In genomic region chr20:10910535-10911239, GRCh38 we compare ENCODE assay signal across 18 cellular contexts.
DNase-seq lines count a peak whose midpoint lies in the region; ATAC-seq and TF ChIP-seq lines count a peak whose summit lies in the region.
"Had no signal": no experiment of that assay in that cellular context is flagged by ENCODE, and none has a peak within 500 bp of the region (broad histone marks: within the 10 kb centered on the region; RNA-seq: fewer than 3 reads in every experiment).

No MANE protein-coding gene starts in this region.

- H3K36me3 ChIP-seq in heart left ventricle: no peaks in the 10 kb centered on the region
- no peaks in the 10 kb centered on the region for H3K36me3 ChIP-seq in neural progenitor cell
- no peaks in the 10 kb centered on the region for H3K36me3 ChIP-seq in aorta (ENCODE audit: control insufficient read depth in 1 of 2, insufficient read depth in 2 of 2, low read length in 1 of 2)
- H3K36me3 ChIP-seq: colonic mucosa, vagina had no signal

- no peaks in the 10 kb centered on the region for H4K20me1 ChIP-seq in neural progenitor cell (ENCODE audit: low read depth)

- H3K27ac Mint-ChIP-seq in neural progenitor cell: no peak overlapping the region
- H3K27ac Mint-ChIP-seq in endothelial cell (ENCODE audit: unreplicated experiment): no peak overlapping the region
- H3K27ac Mint-ChIP-seq: activated B cell treated with CpG ODN at 0.5 μM for 24 hours; activated naive CD4-positive, alpha-beta T cell treated with anti-CD3 and anti-CD28 coated beads, Interleukin-2, amount 10 ng/mL, durations not matched to agents 7 days and 5 days; CD4-positive, alpha-beta T cell had no signal

- no peak for DNase-seq in Right ventricle myocardium inferior (ENCODE audit: missing footprints)
- DNase-seq in cardiac septum (ENCODE audit: low spot score): no peak
- DNase-seq in heart left ventricle: peak in 3 of 5 donors; percentile 26 to 46 (median 36)
- DNase-seq in neural progenitor cell (ENCODE audit: low spot score): no peak
- DNase-seq in aorta: no peak
- no peak for DNase-seq in amygdala (lab: John Stamatoyannopoulos, UW)
- no peak for DNase-seq in endothelial cell (ENCODE audit: low spot score)
- DNase-seq: activated B cell treated with CpG ODN at 0.5 μM for 24 hours; activated naive CD4-positive, alpha-beta T cell treated with anti-CD3 and anti-CD28 coated beads, Interleukin-2, amount 10 ng/mL, durations not matched to agents 7 days and 5 days; CD4-positive, alpha-beta T cell; colonic mucosa; NCI-H1694; NCI-H774; RPMI8226; stimulated activated CD4-positive, alpha-beta T cell treated with anti-CD3 and anti-CD28 coated beads, Interleukin-2, amount 100 ng/mL, for 48 hours; T-helper 1 cell had no signal

- H3F3A ChIP-seq in neural progenitor cell (ENCODE audit: low read depth): no peaks in the 10 kb centered on the region

- no peak for TF ChIP-seq POLR2A in heart left ventricle (IDR thresholded peaks at IDR 0.05)

- H3K79me2 ChIP-seq in neural progenitor cell (ENCODE audit: low read depth): no peaks in the 10 kb centered on the region

- H3K27ac ChIP-seq in heart left ventricle (peak overlapping the region; percentile 29 to 80 (median 54)), neural progenitor cell (no peak overlapping the region), aorta (ENCODE audit: low read depth in 1 of 2, low read length in 2 of 2) (peak overlapping the region; percentile 28 to 88)
- H3K27ac ChIP-seq: colonic mucosa, vagina had no signal

- H3K4me3 Mint-ChIP-seq in neural progenitor cell (no peak overlapping the region), endothelial cell (ENCODE audit: unreplicated experiment) (no peak overlapping the region)
- H3K4me3 Mint-ChIP-seq: activated B cell treated with CpG ODN at 0.5 μM for 24 hours; activated naive CD4-positive, alpha-beta T cell treated with anti-CD3 and anti-CD28 coated beads, Interleukin-2, amount 10 ng/mL, durations not matched to agents 7 days and 5 days; CD4-positive, alpha-beta T cell had no signal

- WGBS in heart left ventricle, 4 donors: 39 to 49% (median 47%) methylated on average over 12 of the region's 12 CpGs
- WGBS in aorta, 2 donors: 3 to 5% methylated on average over 12 of the region's 12 CpGs

- H3K27me3 ChIP-seq in heart left ventricle: no peaks in the 10 kb centered on the region
- no peaks in the 10 kb centered on the region for H3K27me3 ChIP-seq in neural progenitor cell
- H3K27me3 ChIP-seq in aorta (ENCODE audit: control insufficient read depth in 1 of 2, insufficient read depth in 2 of 2, low read length in 1 of 2): no peaks in the 10 kb centered on the region
- H3K27me3 ChIP-seq: colonic mucosa, vagina had no signal

- no peak overlapping the region for H3K4me2 ChIP-seq in neural progenitor cell

- H3K9me3 Mint-ChIP-seq in neural progenitor cell (no peaks in the 10 kb centered on the region), endothelial cell (ENCODE audit: unreplicated experiment) (no peaks in the 10 kb centered on the region)
- H3K9me3 Mint-ChIP-seq: CD4-positive, alpha-beta T cell had no signal

- no peaks in the 10 kb centered on the region for H3K27me3 Mint-ChIP-seq in neural progenitor cell (ENCODE audit: insufficient read depth, low read depth)
- no peaks in the 10 kb centered on the region for H3K27me3 Mint-ChIP-seq in endothelial cell (ENCODE audit: unreplicated experiment)
- H3K27me3 Mint-ChIP-seq: activated B cell treated with CpG ODN at 0.5 μM for 24 hours; activated naive CD4-positive, alpha-beta T cell treated with anti-CD3 and anti-CD28 coated beads, Interleukin-2, amount 10 ng/mL, durations not matched to agents 7 days and 5 days; CD4-positive, alpha-beta T cell had no signal

- ATAC-seq in Right ventricle myocardium inferior (peak; percentile 80), heart left ventricle (peak; percentile 60 to 84 (median 74)), aorta (ENCODE audit: low FRiP score) (peak; percentile 59), HG03432 (IDR thresholded peaks at IDR 0.05; ENCODE audit: unreplicated experiment) (no peak)

- peaks cover 0 to 5% (median 0%) of the 10 kb centered on the region in 12 donors for H3K9me3 ChIP-seq in heart left ventricle
- H3K9me3 ChIP-seq in neural progenitor cell (ENCODE audit: low read depth): no peaks in the 10 kb centered on the region
- no peaks in the 10 kb centered on the region for H3K9me3 ChIP-seq in aorta (ENCODE audit: control insufficient read depth, low read length)
- H3K9me3 ChIP-seq: colonic mucosa, vagina had no signal

- H3K36me3 Mint-ChIP-seq in neural progenitor cell (no peaks in the 10 kb centered on the region), endothelial cell (ENCODE audit: low read depth, unreplicated experiment) (no peaks in the 10 kb centered on the region)
- H3K36me3 Mint-ChIP-seq: activated naive CD4-positive, alpha-beta T cell treated with anti-CD3 and anti-CD28 coated beads, Interleukin-2, amount 10 ng/mL, durations not matched to agents 7 days and 5 days had no signal

- H3K4me1 ChIP-seq in heart left ventricle: peaks cover 0 to 23% (median 3%) of the 10 kb centered on the region in 12 donors
- H3K4me1 ChIP-seq in neural progenitor cell: no peaks in the 10 kb centered on the region
- H3K4me1 ChIP-seq in aorta (ENCODE audit: control insufficient read depth in 1 of 2, insufficient read depth in 2 of 2, low read length in 2 of 2): peaks cover 0 to 3% of the 10 kb centered on the region in 2 donors
- H3K4me1 ChIP-seq: colonic mucosa, vagina had no signal

- intact Hi-C loops in Right ventricle myocardium inferior (cut with DNase I) (loop anchor here (10.0 kb wide), 1 partner anchor 236 kb away; the partner anchor contains the start of gene JAG1), cardiac septum (cut with DNase I) (loop anchor here (2.0 to 5.0 kb wide), 2 partner anchors 54 to 238 kb away; partner anchors contain the start of gene JAG1), heart left ventricle (cut with DNase I) (loop anchor here in 4 of 10 donors (2.0 to 10.0 kb wide), 4 partner anchors 106 to 297 kb away; no protein-coding TSS in a partner anchor), aorta (cut with DNase I) (loop anchor here (10.0 kb wide), 2 partner anchors 156 to 356 kb away; no protein-coding TSS in a partner anchor)

- peaks cover 2% of the 10 kb centered on the region for H3K4me1 Mint-ChIP-seq in neural progenitor cell
- peaks cover 4% of the 10 kb centered on the region for H3K4me1 Mint-ChIP-seq in endothelial cell (ENCODE audit: unreplicated experiment)
- H3K4me1 Mint-ChIP-seq: activated B cell treated with CpG ODN at 0.5 μM for 24 hours; activated naive CD4-positive, alpha-beta T cell treated with anti-CD3 and anti-CD28 coated beads, Interleukin-2, amount 10 ng/mL, durations not matched to agents 7 days and 5 days had no signal

- H2AFZ ChIP-seq in neural progenitor cell (replicated peaks): peak overlapping the region; percentile 77

- H3K4me3 ChIP-seq in heart left ventricle: peak overlapping the region in 6 of 12 donors; percentile 1 to 28 (median 22)
- H3K4me3 ChIP-seq in neural progenitor cell: no peak overlapping the region
- peak overlapping the region; percentile 36 to 48 for H3K4me3 ChIP-seq in aorta (ENCODE audit: low read length in 2 of 2)
- H3K4me3 ChIP-seq: colonic mucosa, vagina had no signal

- TF ChIP-seq CTCF in heart left ventricle (IDR thresholded peaks at IDR 0.05) (peak in 8 of 12 donors; percentile 2 to 57 (median 32)), neural progenitor cell (IDR thresholded peaks at IDR 0.05) (no peak), endothelial cell (IDR thresholded peaks at IDR 0.05; ENCODE audit: unreplicated experiment) (no peak)

- no peak overlapping the region for H3K9ac ChIP-seq in neural progenitor cell

Comparison
In these comparisons a context has a peak if more than half of its experiments do, and no peak if none do; other contexts are left out.
1. DNase-seq: peak in heart left ventricle (3 of 5); none in Right ventricle myocardium inferior (single experiment), cardiac septum (single experiment), neural progenitor cell (single experiment), aorta (0 of 2), amygdala (0 of 56) and endothelial cell (single experiment).
2. CTCF ChIP-seq: peak in heart left ventricle (8 of 12); none in neural progenitor cell (single experiment) and endothelial cell (single experiment).